24 cellular contexts compared by ENCODE assay signal in the genomic region with DNA sequence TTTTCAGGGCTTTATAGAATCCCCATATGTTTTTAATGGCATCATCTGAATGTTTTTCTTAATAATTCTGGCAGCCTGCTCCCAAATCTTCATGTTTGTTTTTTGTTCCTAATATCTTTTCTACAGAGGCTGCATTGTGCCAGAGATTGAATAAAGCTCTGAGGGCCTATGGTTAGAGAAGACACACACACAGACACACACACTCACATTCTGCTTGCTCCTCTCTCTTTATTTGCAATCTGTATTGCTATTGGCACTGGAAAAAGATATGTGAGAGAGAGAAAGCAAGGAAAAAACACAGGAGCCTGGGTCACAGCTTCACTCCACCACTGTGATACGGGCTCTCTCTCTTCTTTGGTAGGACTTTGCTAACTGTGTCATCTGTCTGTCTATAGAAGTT.
"Had no signal": no experiment of that assay in that cellular context is flagged by ENCODE, and none has a peak within 500 bp of the region (broad histone marks: within the 10 kb centered on the region; RNA-seq: fewer than 3 reads in every experiment).

No MANE protein-coding gene starts in this region.

- H3K4me3 ChIP-seq: body of pancreas, K562, Peyer's patch, SJCRH30 had no signal

- H3K27ac ChIP-seq: body of pancreas, Peyer's patch, RWPE1, SJCRH30, WERI-Rb-1 had no signal

- H3K9me3 ChIP-seq: body of pancreas, Peyer's patch, SJCRH30, SK-N-SH had no signal

- ATAC-seq: activated CD4-positive, alpha-beta T cell treated with anti-CD3 and anti-CD28 coated beads for 36 hours; activated T-cell treated with anti-CD3 and anti-CD28 coated beads, Interleukin-2, amount 50 U/mL, for 72 hours; body of pancreas; K562 had no signal

- H3K36me3 ChIP-seq: Peyer's patch, SJCRH30, WERI-Rb-1 had no signal

- H3K4me2 ChIP-seq: SK-N-SH had no signal

- H3K4me1 ChIP-seq: Peyer's patch had no signal

- H3K9ac ChIP-seq: SK-N-SH had no signal

- H3K27me3 ChIP-seq: body of pancreas, Peyer's patch, SJCRH30 had no signal

- DNase-seq: activated CD4-positive, alpha-beta memory T cell treated with anti-CD3 and anti-CD28 coated beads, Interleukin-2, amount 10 ng/mL, durations not matched to agents 7 days and 5 days; activated CD4-positive, alpha-beta T cell treated with anti-CD3 and anti-CD28 coated beads for 36 hours; activated CD4-positive, alpha-beta T cell treated with anti-CD3 and anti-CD28 coated beads, Interleukin-2, amount 50 U/mL, for 1 hour; activated gamma-delta T cell treated with Interleukin-2 at 50 U/mL for 16 hours; activated naive CD4-positive, alpha-beta T cell treated with anti-CD3 and anti-CD28 coated beads, Interleukin-2, amount 10 ng/mL, durations not matched to agents 7 days and 5 days; activated naive CD8-positive, alpha-beta T cell treated with anti-CD3 and anti-CD28 coated beads for 36 hours; activated T-cell treated with anti-CD3 and anti-CD28 coated beads, Interleukin-2, amount 50 U/mL, for 72 hours; body of pancreas; Karpas-422; MM.1S; NCI-H1105; NCI-H1436; NCI-H1694 treated with DMSO at 0.1 percent for 48 hours; NCI-H2081; NCI-H446; NCI-H524; Peyer's patch; Right ventricle myocardium superior; SJCRH30; SK-N-SH; T-helper 1 cell; WERI-Rb-1 had no signal
